In the genomic region with DNA sequence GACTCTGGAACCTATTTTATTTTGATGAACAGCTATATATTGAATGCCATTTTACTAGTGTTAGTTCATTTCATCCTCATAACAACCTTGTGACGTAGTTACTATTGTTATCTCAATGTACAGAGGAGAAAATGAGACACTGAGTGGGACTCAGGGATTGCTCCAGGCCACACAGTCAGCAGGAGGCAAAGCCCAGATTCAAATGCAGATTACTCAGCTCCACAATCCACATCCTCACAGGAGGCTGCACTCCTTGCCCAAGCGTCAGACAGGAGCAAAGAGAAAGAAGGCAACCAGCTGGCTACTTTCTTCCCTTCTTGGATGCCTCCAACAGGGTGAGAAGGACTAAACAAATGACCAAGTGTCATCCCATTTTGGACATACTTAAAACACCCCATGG, we compare ENCODE assay signal across 1 cellular context.
A peak's percentile ranks its signal among the peaks of the same experiment; 100 is the strongest.
TF ChIP-seq lines count a peak whose summit lies in the region.

No MANE protein-coding gene starts in this region.

TF ChIP-seq in WTC11, 78 proteins besides CTCF, POLR2A, EP300 and RAD21 (continued from another document):
- TF ChIP-seq, protein P1, sequence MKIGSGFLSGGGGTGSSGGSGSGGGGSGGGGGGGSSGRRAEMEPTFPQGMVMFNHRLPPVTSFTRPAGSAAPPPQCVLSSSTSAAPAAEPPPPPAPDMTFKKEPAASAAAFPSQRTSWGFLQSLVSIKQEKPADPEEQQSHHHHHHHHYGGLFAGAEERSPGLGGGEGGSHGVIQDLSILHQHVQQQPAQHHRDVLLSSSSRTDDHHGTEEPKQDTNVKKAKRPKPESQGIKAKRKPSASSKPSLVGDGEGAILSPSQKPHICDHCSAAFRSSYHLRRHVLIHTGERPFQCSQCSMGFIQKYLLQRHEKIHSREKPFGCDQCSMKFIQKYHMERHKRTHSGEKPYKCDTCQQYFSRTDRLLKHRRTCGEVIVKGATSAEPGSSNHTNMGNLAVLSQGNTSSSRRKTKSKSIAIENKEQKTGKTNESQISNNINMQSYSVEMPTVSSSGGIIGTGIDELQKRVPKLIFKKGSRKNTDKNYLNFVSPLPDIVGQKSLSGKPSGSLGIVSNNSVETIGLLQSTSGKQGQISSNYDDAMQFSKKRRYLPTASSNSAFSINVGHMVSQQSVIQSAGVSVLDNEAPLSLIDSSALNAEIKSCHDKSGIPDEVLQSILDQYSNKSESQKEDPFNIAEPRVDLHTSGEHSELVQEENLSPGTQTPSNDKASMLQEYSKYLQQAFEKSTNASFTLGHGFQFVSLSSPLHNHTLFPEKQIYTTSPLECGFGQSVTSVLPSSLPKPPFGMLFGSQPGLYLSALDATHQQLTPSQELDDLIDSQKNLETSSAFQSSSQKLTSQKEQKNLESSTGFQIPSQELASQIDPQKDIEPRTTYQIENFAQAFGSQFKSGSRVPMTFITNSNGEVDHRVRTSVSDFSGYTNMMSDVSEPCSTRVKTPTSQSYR (CRISPR knock-in tag; IDR thresholded peaks at IDR 0.05), result no peak
- TF ChIP-seq ARID4B (CRISPR knock-in tag; IDR thresholded peaks at IDR 0.05; ENCODE audit: borderline replicate concordance), result no peak
- no peak for TF ChIP-seq SOX15 (CRISPR knock-in tag; IDR thresholded peaks at IDR 0.05)
- TF ChIP-seq, protein P2, sequence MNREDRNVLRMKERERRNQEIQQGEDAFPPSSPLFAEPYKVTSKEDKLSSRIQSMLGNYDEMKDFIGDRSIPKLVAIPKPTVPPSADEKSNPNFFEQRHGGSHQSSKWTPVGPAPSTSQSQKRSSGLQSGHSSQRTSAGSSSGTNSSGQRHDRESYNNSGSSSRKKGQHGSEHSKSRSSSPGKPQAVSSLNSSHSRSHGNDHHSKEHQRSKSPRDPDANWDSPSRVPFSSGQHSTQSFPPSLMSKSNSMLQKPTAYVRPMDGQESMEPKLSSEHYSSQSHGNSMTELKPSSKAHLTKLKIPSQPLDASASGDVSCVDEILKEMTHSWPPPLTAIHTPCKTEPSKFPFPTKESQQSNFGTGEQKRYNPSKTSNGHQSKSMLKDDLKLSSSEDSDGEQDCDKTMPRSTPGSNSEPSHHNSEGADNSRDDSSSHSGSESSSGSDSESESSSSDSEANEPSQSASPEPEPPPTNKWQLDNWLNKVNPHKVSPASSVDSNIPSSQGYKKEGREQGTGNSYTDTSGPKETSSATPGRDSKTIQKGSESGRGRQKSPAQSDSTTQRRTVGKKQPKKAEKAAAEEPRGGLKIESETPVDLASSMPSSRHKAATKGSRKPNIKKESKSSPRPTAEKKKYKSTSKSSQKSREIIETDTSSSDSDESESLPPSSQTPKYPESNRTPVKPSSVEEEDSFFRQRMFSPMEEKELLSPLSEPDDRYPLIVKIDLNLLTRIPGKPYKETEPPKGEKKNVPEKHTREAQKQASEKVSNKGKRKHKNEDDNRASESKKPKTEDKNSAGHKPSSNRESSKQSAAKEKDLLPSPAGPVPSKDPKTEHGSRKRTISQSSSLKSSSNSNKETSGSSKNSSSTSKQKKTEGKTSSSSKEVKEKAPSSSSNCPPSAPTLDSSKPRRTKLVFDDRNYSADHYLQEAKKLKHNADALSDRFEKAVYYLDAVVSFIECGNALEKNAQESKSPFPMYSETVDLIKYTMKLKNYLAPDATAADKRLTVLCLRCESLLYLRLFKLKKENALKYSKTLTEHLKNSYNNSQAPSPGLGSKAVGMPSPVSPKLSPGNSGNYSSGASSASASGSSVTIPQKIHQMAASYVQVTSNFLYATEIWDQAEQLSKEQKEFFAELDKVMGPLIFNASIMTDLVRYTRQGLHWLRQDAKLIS (CRISPR knock-in tag; IDR thresholded peaks at IDR 0.05; ENCODE audit: borderline replicate concordance), result peak; percentile 55; the same call in 1 of the 2 replicates
- TF ChIP-seq PREB (CRISPR knock-in tag; IDR thresholded peaks at IDR 0.05; ENCODE audit: borderline replicate concordance), result no peak
- TF ChIP-seq ETV6 (CRISPR knock-in tag; IDR thresholded peaks at IDR 0.05), result peak; percentile 56; the same call in 1 of the 2 replicates
- no peak for TF ChIP-seq CREB1 (CRISPR knock-in tag; IDR thresholded peaks at IDR 0.05)
- no peak for TF ChIP-seq ZNF219 (CRISPR knock-in tag; IDR thresholded peaks at IDR 0.05; ENCODE audit: borderline replicate concordance)
- TF ChIP-seq ZNF317 (CRISPR knock-in tag; IDR thresholded peaks at IDR 0.05; ENCODE audit: borderline replicate concordance, low read depth), result no peak
- TF ChIP-seq SMAD3 (CRISPR knock-in tag; IDR thresholded peaks at IDR 0.05; ENCODE audit: borderline replicate concordance), result 0 out of 2 replicates have a peak, but pooled peaks have one; percentile 54
- TF ChIP-seq NR2C2 (CRISPR knock-in tag; IDR thresholded peaks at IDR 0.05), result no peak
- TF ChIP-seq ZBTB21 (CRISPR knock-in tag; IDR thresholded peaks at IDR 0.05; ENCODE audit: borderline replicate concordance), result peak; percentile 51; the same call in 1 of the 2 replicates
